ENCODE assay signal across 23 cellular contexts in the genomic region with DNA sequence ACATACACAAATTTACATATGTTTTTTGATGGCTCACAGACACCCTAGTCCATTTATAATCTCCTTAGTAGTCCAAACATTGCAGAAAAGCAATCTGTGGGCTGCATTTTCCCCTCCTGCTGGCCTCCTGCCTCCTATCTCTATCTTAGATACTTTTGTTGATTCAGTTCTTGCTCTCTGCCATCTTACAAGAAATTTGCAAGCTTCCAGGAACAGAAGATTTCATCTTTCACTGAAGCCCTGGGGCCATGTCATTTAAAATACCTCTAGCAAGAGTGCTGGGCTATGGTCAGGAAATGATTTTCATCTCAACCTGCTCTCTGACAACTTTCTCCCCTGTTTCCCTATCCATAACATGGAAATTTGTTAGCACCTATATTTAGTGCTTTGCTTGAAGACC.
"Had no signal": no experiment of that assay in that cellular context is flagged by ENCODE, and none has a peak within 500 bp of the region (broad histone marks: within the 10 kb centered on the region; RNA-seq: fewer than 3 reads in every experiment).

No MANE protein-coding gene starts in this region.

- H3K9ac ChIP-seq: KMS-11 had no signal

- ATAC-seq: HepG2, Panc1, PC-3, SK-N-SH treated with all-trans-retinoic acid at 6 μM for 48 hours had no signal

- H3K4me3 ChIP-seq: MG63, SJCRH30 had no signal

- H3K4me2 ChIP-seq: KMS-11 had no signal

- H3K27me3 ChIP-seq: MG63, SJCRH30 had no signal

- DNase-seq: IMR-90, MG63, NCI-H1092, NCI-H1105 treated with DMSO at 0.1 percent for 48 hours, NCI-H1417 treated with DMSO at 0.1 percent for 48 hours, NCI-H187, NCI-H2029, NCI-H2081 treated with DMSO at 0.1 percent for 48 hours, NCI-H2171, NCI-H226, NCI-H446, NCI-H510A, NCI-H524 treated with DMSO at 0.1 percent for 48 hours, NCI-H69, NCI-H774, PC-3, SHP77, SJCRH30 had no signal

- H3K36me3 ChIP-seq: MG63, SJCRH30 had no signal

- H3K9me3 ChIP-seq: SJCRH30 had no signal

- H3K27ac ChIP-seq: KMS-11, RWPE1, SJCRH30 had no signal
